Comparison of ENCODE assay signal across 8 cellular contexts in genomic region chr14:23988610-23989363, GRCh38. TPM values are rescaled to one million over a fixed set of nuclear protein-coding genes. Genes with fewer than 3 reads are reported as not detected.
A peak's percentile ranks its signal among the peaks of the same experiment; 100 is the strongest.
DNase-seq lines count a peak whose midpoint lies in the region; ATAC-seq and TF ChIP-seq lines count a peak whose summit lies in the region.
"Not testable (repeated sequence)": the region's sequence is repeated elsewhere in the genome, so short reads cannot be mapped to it uniquely, and the experiment has no call there.

DHRS4L2 (plus strand) TSS chr14:23988929; CDS start chr14:23988948, 19 bp downstream.

- not testable (repeated sequence) for TF ChIP-seq CTCF in MM.1S (IDR thresholded peaks at IDR 0.05; ENCODE audit: low read length); upper lobe of left lung (IDR thresholded peaks at IDR 0.05)

- not testable (repeated sequence) for H3K9me2 ChIP-seq in MM.1S (replicated peaks; ENCODE audit: insufficient read depth, low read length)

- not testable (repeated sequence) for H3K27me3 ChIP-seq in MM.1S (replicated peaks; ENCODE audit: insufficient read depth, low read length); upper lobe of left lung

- 10 to 20% methylated on average over 8 to 21 of the region's 40 CpGs for WGBS in upper lobe of left lung, 2 donors

- DNase-seq in MM.1S = peak; percentile 68
- DNase-seq in UCSD-AML1 (lab: John Stamatoyannopoulos, UW; ENCODE audit: unreplicated experiment) = peak; percentile 91
- DNase-seq in astrocyte of the hippocampus (ENCODE audit: low read depth, low spot score) = peak; percentile 70
- DNase-seq in hepatic stellate cell (ENCODE audit: low spot score) = peak; percentile 54
- peak; percentile 91 for DNase-seq in retina
- DNase-seq in upper lobe of left lung = peak; percentile 91 to 94

- peak within 1 kb of the TSS; percentile 68 for H3K4me3 ChIP-seq in MM.1S (ENCODE audit: low read length)
- peak within 1 kb of the TSS in 3 of 4 donors; percentile 36 to 39 (median 37) for H3K4me3 ChIP-seq in upper lobe of left lung

- H3K36me3 ChIP-seq in MM.1S (replicated peaks; ENCODE audit: insufficient read depth, low read length); upper lobe of left lung: not testable (repeated sequence)

- peak within 1 kb of the TSS; percentile 64 for H3K9ac ChIP-seq in MM.1S (ENCODE audit: low read length)

- H2AFZ ChIP-seq in MM.1S (ENCODE audit: low read length) = peak within 1 kb of the TSS; percentile 48; the same call in 1 of the 2 replicates

- H3F3A ChIP-seq in MM.1S (ENCODE audit: insufficient read depth, low read length) = not testable (repeated sequence)

- ATAC-seq in HG02610 (IDR thresholded peaks at IDR 0.05; ENCODE audit: unreplicated experiment) = peak; percentile 90
- ATAC-seq in upper lobe of left lung (ENCODE audit: low FRiP score in 2 of 2) = peak; percentile 87 to 96

- not testable (repeated sequence) for H3K79me2 ChIP-seq in MM.1S (ENCODE audit: low read length)

- peak within 1 kb of the TSS; percentile 69 for H3K4me2 ChIP-seq in MM.1S (ENCODE audit: low read depth, low read length)

- not testable (repeated sequence) for H4K20me1 ChIP-seq in MM.1S (ENCODE audit: insufficient read depth, low read length)

- TF ChIP-seq POLR2A in GM15510 (IDR thresholded peaks at IDR 0.05; ENCODE audit: borderline replicate concordance, extremely low read depth, insufficient read length) = peak; percentile 59
- not testable (repeated sequence) for TF ChIP-seq POLR2A in upper lobe of left lung (IDR thresholded peaks at IDR 0.05)

- H3K9me3 ChIP-seq in MM.1S (replicated peaks; ENCODE audit: insufficient read depth, low read length); upper lobe of left lung: not testable (repeated sequence)

- not testable (repeated sequence) for TF ChIP-seq EP300 in upper lobe of left lung (IDR thresholded peaks at IDR 0.05)

- H3K27ac ChIP-seq in MM.1S (ENCODE audit: low read length) = not testable (repeated sequence)
- H3K27ac ChIP-seq in upper lobe of left lung = peak within 1 kb of the TSS; percentile 12 to 85 (median 52)

- not testable (repeated sequence) for H3K4me1 ChIP-seq in MM.1S (ENCODE audit: low read length)
- H3K4me1 ChIP-seq in upper lobe of left lung = peaks cover 0 to 20% (median 12%) of the 10 kb centered on the region in 4 donors

RNA-seq across cellular contexts. Expression of gene DHRS4L2, which starts in this region (rescaled TPM):
- 10 to 100 TPM; 13.2 to 27.4 (median 18.2) TPM for total RNA-seq in upper lobe of left lung
